Comparison of ENCODE assay signal across 30 cellular contexts in genomic region chr17:6986676-6987075, GRCh38. TPM values are rescaled to one million over a fixed set of nuclear protein-coding genes. Genes with fewer than 3 reads are reported as not detected.
"Had no signal": no experiment of that assay in that cellular context is flagged by ENCODE, and none has a peak within 500 bp of the region (broad histone marks: within the 10 kb centered on the region; RNA-seq: fewer than 3 reads in every experiment).

No MANE protein-coding gene starts in this region.

- H3K4me3 ChIP-seq: colonic mucosa, esophagus squamous epithelium, gastrocnemius medialis, heart right ventricle, left lung, lower lobe of right lung had no signal

- DNase-seq: cerebellar nuclear complex; colonic mucosa; cortex of kidney; effector CD8-positive, alpha-beta T cell; erythroblast; esophagus squamous epithelium; foreskin fibroblast; foreskin melanocyte; gastrocnemius medialis; glutamatergic neuron; head of caudate nucleus; heart right ventricle; hippocampal formation; left cardiac atrium; left lung; left ventricle myocardium superior; lower lobe of right lung; mammary epithelial cell; mesendoderm; midbrain; naive thymus-derived CD4-positive, alpha-beta T cell had no signal

- H3K27me3 ChIP-seq: colonic mucosa, esophagus squamous epithelium, gastrocnemius medialis, left lung had no signal

- FAIRE-seq: islet of Langerhans, keratinocyte had no signal

- H3K36me3 ChIP-seq: colonic mucosa, esophagus squamous epithelium, gastrocnemius medialis, heart right ventricle, left lung, lower lobe of right lung had no signal

- H3K27ac ChIP-seq: colonic mucosa, epithelial cell of prostate, gastrocnemius medialis, heart right ventricle, left lung, lower lobe of right lung had no signal

- H3K9me3 ChIP-seq: colonic mucosa, esophagus squamous epithelium, gastrocnemius medialis, left lung, lower lobe of right lung had no signal

- H3K4me1 ChIP-seq: colonic mucosa, gastrocnemius medialis, heart right ventricle, left lung, lower lobe of right lung had no signal

- ATAC-seq: esophagus mucosa; gastrocnemius medialis; heart right ventricle; left cardiac atrium; left lung; left ventricle myocardium superior; lower lobe of right lung; naive thymus-derived CD4-positive, alpha-beta T cell had no signal

RNA-seq across cellular contexts. Expression of gene ALOX12, which starts 9.2 kb away (rescaled TPM):
- total RNA-seq: chondrocyte, gastrocnemius medialis, glomerular endothelial cell, left ventricle myocardium superior, mammary epithelial cell, mucosa of gallbladder had no signal

RNA-seq across cellular contexts. Expression of gene BCL6B, which starts 36.2 kb away (rescaled TPM):
- total RNA-seq: chondrocyte, mammary epithelial cell, mononuclear cell had no signal
- polyA plus RNA-seq: keratinocyte; mammary epithelial cell; naive thymus-derived CD4-positive, alpha-beta T cell had no signal

RNA-seq across cellular contexts. Expression of gene SLC16A11, which starts 57.2 kb away (rescaled TPM):
- total RNA-seq: kidney epithelial cell, mammary epithelial cell had no signal
- polyA plus RNA-seq: keratinocyte, mammary epithelial cell had no signal
